21 cellular contexts compared by ENCODE assay signal in genomic region chr6:32222333-32223230, GRCh38. TPM values are rescaled to one million over a fixed set of nuclear protein-coding genes. Genes with fewer than 3 reads are reported as not detected.
DNase-seq lines count a peak whose midpoint lies in the region; ATAC-seq, FAIRE-seq and TF ChIP-seq lines count a peak whose summit lies in the region.
"Had no signal": no experiment of that assay in that cellular context is flagged by ENCODE, and none has a peak within 500 bp of the region (broad histone marks: within the 10 kb centered on the region; RNA-seq: fewer than 3 reads in every experiment).

No MANE protein-coding gene starts in this region.

- H3K9me3 ChIP-seq in right lobe of liver (no peaks in the 10 kb centered on the region), HepG2 (ENCODE audit: low read length) (no peaks in the 10 kb centered on the region), mammary epithelial cell (replicated peaks; ENCODE audit: insufficient read depth, low read length) (no peaks in the 10 kb centered on the region), lung (ENCODE audit: control insufficient read depth in 2 of 2, insufficient read depth in 1 of 2, low read length in 1 of 2) (no peaks in the 10 kb centered on the region), vagina (no peaks in the 10 kb centered on the region)

- ATAC-seq in right lobe of liver (no peak), HepG2 (no peak), lung (ENCODE audit: insufficient read depth, low FRiP score) (no peak)
- ATAC-seq in activated T-cell treated with anti-CD3 and anti-CD28 coated beads, Interleukin-2, amount 50 U/mL, for 72 hours (replicated peaks in 1 of 2), result no peak
- ATAC-seq: stimulated activated naive B cell treated with anti-CD40 and anti-IgM and Interleukin-4, amounts not matched to agents 10 μg/mL and 1 μg/mL and 100 μg/mL, for 72 hours had no signal

- H3K27me3 ChIP-seq in right lobe of liver (no peaks in the 10 kb centered on the region), HepG2 (ENCODE audit: control insufficient read depth in 1 of 2, insufficient read depth in 2 of 2, low read length in 2 of 2) (peaks cover 9 to 73% of the 10 kb centered on the region in 2 experiments; a peak in 4 of 5 replicates), mammary epithelial cell (ENCODE audit: insufficient read depth, low read length) (no peaks in the 10 kb centered on the region), lung (ENCODE audit: control insufficient read depth, insufficient read depth) (no peaks in the 10 kb centered on the region), vagina (no peaks in the 10 kb centered on the region)

- H3K36me3 ChIP-seq in right lobe of liver (no peaks in the 10 kb centered on the region), HepG2 (replicated peaks in 1 of 2; ENCODE audit: control insufficient read depth in 1 of 2, insufficient read depth in 2 of 2, low read length in 2 of 2) (no peaks in the 10 kb centered on the region), mammary epithelial cell (ENCODE audit: insufficient read depth, low read length) (no peaks in the 10 kb centered on the region), lung (ENCODE audit: control insufficient read depth in 2 of 2, insufficient read depth in 2 of 2, low read length in 2 of 2) (peaks cover 0 to 6% of the 10 kb centered on the region in 2 donors), vagina (no peaks in the 10 kb centered on the region)

- H3K4me1 ChIP-seq in right lobe of liver (no peaks in the 10 kb centered on the region), HepG2 (ENCODE audit: insufficient read depth, low read length) (no peaks in the 10 kb centered on the region), mammary epithelial cell (ENCODE audit: insufficient read depth, low read length) (peaks cover 14% of the 10 kb centered on the region), lung (ENCODE audit: control insufficient read depth in 2 of 2, insufficient read depth in 2 of 2, low read length in 2 of 2) (peaks cover 0 to 7% of the 10 kb centered on the region in 2 donors), vagina (no peaks in the 10 kb centered on the region)

- no TSS peak for BruUV-seq in HepG2 (replicated peaks; lab: Mats Ljungman, UMichigan)
- no TSS peak for BruUV-seq in mammary epithelial cell (replicated peaks; lab: Mats Ljungman, UMichigan)

- H4K20me1 ChIP-seq in HepG2 (ENCODE audit: insufficient read depth, low read length) (no peaks in the 10 kb centered on the region), mammary epithelial cell (ENCODE audit: insufficient read depth, low read length) (no peaks in the 10 kb centered on the region)

- in situ Hi-C loops in HepG2 (cut with HindIII; ENCODE audit: extremely low pct_ligation_motif_present, low pct_unique_long_range_greater_than_20kb), result no loop called here
- in situ Hi-C loops in mammary epithelial cell (cut with MboI; ENCODE audit: low sequenced_read_pairs in 2 of 2), result no loop called here

- H3K4me3 ChIP-seq in right lobe of liver, result peak overlapping the region in 2 of 3 donors; percentile 19 to 25
- H3K4me3 ChIP-seq in HepG2 (replicated peaks in 1 of 3; ENCODE audit: insufficient read depth in 1 of 3, low read depth in 2 of 3, low read length in 3 of 3), result no peak overlapping the region
- no peak overlapping the region for H3K4me3 ChIP-seq in mammary epithelial cell (replicated peaks in 1 of 3; ENCODE audit: insufficient read depth in 1 of 3, low read depth in 2 of 3, low read length in 3 of 3)
- peak overlapping the region; percentile 19 for H3K4me3 ChIP-seq in lung
- peak overlapping the region in 1 of 2 donors; percentile 16 for H3K4me3 ChIP-seq in vagina
- H3K4me3 ChIP-seq: smooth muscle cell had no signal

- H3K36me3 Mint-ChIP-seq in activated T-cell treated with anti-CD3 and anti-CD28 coated beads, Interleukin-2, amount 50 U/mL, for 72 hours (ENCODE audit: insufficient read depth in 2 of 2), result no peaks in the 10 kb centered on the region
- H3K36me3 Mint-ChIP-seq: stimulated activated naive B cell treated with anti-CD40 and anti-IgM and Interleukin-4, amounts not matched to agents 10 μg/mL and 1 μg/mL and 100 μg/mL, for 72 hours had no signal

- no peak for TF ChIP-seq EP300 in HepG2 (IDR thresholded peaks at IDR 0.05; ENCODE audit: low read depth in 2 of 2, low read length in 2 of 2)
- TF ChIP-seq EP300 in HepG2 (CRISPR knock-in tag; IDR thresholded peaks at IDR 0.05; ENCODE audit: borderline replicate concordance), result no peak

- dilution Hi-C loops in mammary epithelial cell (cut with HindIII; ENCODE audit: low sequenced_read_pairs), result no loop called here

- TF ChIP-seq CTCF in right lobe of liver (IDR thresholded peaks at IDR 0.05) (no peak), HepG2 (CRISPR knock-in tag; IDR thresholded peaks at IDR 0.05) (no peak), mammary epithelial cell (conservative IDR thresholded peaks at IDR 0.05 in 1 of 2, IDR thresholded peaks at IDR 0.05 in 1 of 2; ENCODE audit: extremely low read depth in 1 of 2, insufficient read depth in 1 of 2, low read depth in 1 of 2, low read length in 2 of 2) (no peak), lung (IDR thresholded peaks at IDR 0.05; ENCODE audit: control extremely low read depth, extremely low read depth) (no peak), vagina (IDR thresholded peaks at IDR 0.05) (no peak)

- CTCF ChIA-PET in HepG2 (lab: Yijun Ruan, JAX; ENCODE audit: low intra/inter-chr PET ratio, low total read pairs) (no interaction called here), mammary epithelial cell (lab: Charles Lee; ENCODE audit: low non-redundant PET) (no interaction called here)

- POLR2A ChIA-PET in HepG2 (lab: Yijun Ruan, JAX), result no interaction called here

- no peak for TF ChIP-seq RAD21 in HepG2 (CRISPR knock-in tag; IDR thresholded peaks at IDR 0.05)

- H3K9me3 Mint-ChIP-seq in activated T-cell treated with anti-CD3 and anti-CD28 coated beads, Interleukin-2, amount 50 U/mL, for 72 hours, result no peaks in the 10 kb centered on the region
- H3K9me3 Mint-ChIP-seq: HFFc6 had no signal

- FAIRE-seq in HepG2 (lab: Jason Lieb, UNC), result no peak
- FAIRE-seq: G401.6 had no signal

- no peak overlapping the region for H3K27ac ChIP-seq in right lobe of liver
- H3K27ac ChIP-seq in HepG2 (ENCODE audit: extremely low read length, insufficient read depth, low read length), result no peak overlapping the region
- H3K27ac ChIP-seq in mammary epithelial cell (ENCODE audit: insufficient read depth, low read depth, low read length), result no peak overlapping the region
- peak overlapping the region; percentile 4 to 18 for H3K27ac ChIP-seq in lung (ENCODE audit: low read depth in 1 of 2, low read length in 1 of 2)
- H3K27ac ChIP-seq in vagina, result peak overlapping the region; percentile 27

- intact Hi-C loops in right lobe of liver (cut with DNase I), result no loop called here
- intact Hi-C loops in HepG2 (cut with micrococcal nuclease; ENCODE audit: unreplicated experiment), result no loop called here
- intact Hi-C loops in mammary epithelial cell (cut with micrococcal nuclease), result no loop called here
- intact Hi-C loops in vagina (cut with DNase I), result no loop called here

- no peak overlapping the region for H3K4me3 Mint-ChIP-seq in activated T-cell treated with anti-CD3 and anti-CD28 coated beads, Interleukin-2, amount 50 U/mL, for 72 hours
- H3K4me3 Mint-ChIP-seq: activated naive CD8-positive, alpha-beta T cell; HFFc6 had no signal

- no peaks in the 10 kb centered on the region for H3K27me3 Mint-ChIP-seq in activated T-cell treated with anti-CD3 and anti-CD28 coated beads, Interleukin-2, amount 50 U/mL, for 72 hours (ENCODE audit: low read depth)

- peak in 1 of 3 donors; percentile 31 for DNase-seq in right lobe of liver
- no peak for DNase-seq in HepG2 (ENCODE audit: low spot score)
- DNase-seq in mammary epithelial cell, result peak; percentile 33
- DNase-seq in lung (ENCODE audit: low spot score), result no peak
- DNase-seq in vagina (ENCODE audit: extremely low spot score in 2 of 2), result no peak
- no peak for DNase-seq in HCEC 1CT
- no peak for DNase-seq in activated T-cell treated with anti-CD3 and anti-CD28 coated beads, Interleukin-2, amount 50 U/mL, for 72 hours
- DNase-seq in dedifferentiated amniotic fluid mesenchymal stem cell (ENCODE audit: extremely low spot score), result no peak
- DNase-seq: activated CD4-positive, alpha-beta T cell treated with anti-CD3 and anti-CD28 coated beads for 1 hour; activated CD8-positive, alpha-beta memory T cell treated with anti-CD3 and anti-CD28 coated beads, Interleukin-2, amount 50 U/mL, for 48 hours; foreskin melanocyte; HFFc6; KG1; midbrain; NCI-H345; nucleus accumbens; stimulated activated naive B cell treated with anti-CD40 and anti-IgM and Interleukin-4, amounts not matched to agents 10 μg/mL and 1 μg/mL and 100 μg/mL, for 72 hours; T-helper 9 cell had no signal

- no peak for TF ChIP-seq POLR2A in right lobe of liver (IDR thresholded peaks at IDR 0.05)
- TF ChIP-seq POLR2A in HepG2 (IDR thresholded peaks at IDR 0.05; ENCODE audit: insufficient read depth in 1 of 2, low read depth in 2 of 2, low read length in 2 of 2), result no peak
- no peak for TF ChIP-seq POLR2A in vagina (IDR thresholded peaks at IDR 0.05)

- H3K9ac ChIP-seq in HepG2 (ENCODE audit: insufficient read depth, low read depth, low read length), result no peak overlapping the region
- no peak overlapping the region for H3K9ac ChIP-seq in mammary epithelial cell (ENCODE audit: insufficient read depth, low read length)

- no peak overlapping the region for H3K27ac Mint-ChIP-seq in activated T-cell treated with anti-CD3 and anti-CD28 coated beads, Interleukin-2, amount 50 U/mL, for 72 hours
- H3K27ac Mint-ChIP-seq: activated naive CD8-positive, alpha-beta T cell; HFFc6 had no signal

- peaks cover 8% of the 10 kb centered on the region for H3K4me1 Mint-ChIP-seq in activated T-cell treated with anti-CD3 and anti-CD28 coated beads, Interleukin-2, amount 50 U/mL, for 72 hours (ENCODE audit: low read depth)

- H3K4me2 ChIP-seq in HepG2 (ENCODE audit: low read depth, low read length) (no peak overlapping the region), mammary epithelial cell (ENCODE audit: insufficient read depth, low read depth, low read length) (no peak overlapping the region)
- H3K4me2 ChIP-seq: smooth muscle cell had no signal

- H3K79me2 ChIP-seq in HepG2 (ENCODE audit: insufficient read depth, low read length) (no peaks in the 10 kb centered on the region), mammary epithelial cell (ENCODE audit: insufficient read depth, low read length) (no peaks in the 10 kb centered on the region)

- H2AFZ ChIP-seq in HepG2 (ENCODE audit: low read length), result no peak overlapping the region
- H2AFZ ChIP-seq in mammary epithelial cell (ENCODE audit: low read depth, low read length), result peak overlapping the region; percentile 73

- 80% methylated on average over 3 of the region's 8 CpGs for WGBS in right lobe of liver (ENCODE audit: insufficient coverage, low coverage, low lambda C conversion rate, missing lambda C conversion rate)
- 31% methylated on average over 8 of the region's 8 CpGs for WGBS in HepG2 (ENCODE audit: low lambda C conversion rate)
- 27% methylated on average over 5 of the region's 8 CpGs for WGBS in mammary epithelial cell (ENCODE audit: low coverage, missing lambda C conversion rate)
- WGBS in lung, 2 donors, result 70 to 90% methylated on average over 7 to 8 of the region's 8 CpGs

RNA-seq across cellular contexts. Expression of gene NOTCH4, which starts 1.3 kb away (rescaled TPM):
- 10 to 100 TPM in 2 of 6 experiments, 1 to 10 TPM in 4; 6.6 to 16.5 (median 8.9) TPM for total RNA-seq in right lobe of liver
- 0.51 and 0.66 TPM in 2 replicates for total RNA-seq in HepG2 (2016; rRNA removed; fragmentation: Illumina TruSeq; extraction: Trizol)
- 0.26 and 0.81 TPM in 2 replicates for total RNA-seq in HepG2 (2016; cell fraction: cytosol; rRNA removed; fragmentation: Illumina TruSeq; extraction: Trizol; ENCODE audit: low read depth)
- total RNA-seq in HepG2 (2016; cell fraction: insoluble cytoplasmic fraction; rRNA removed; fragmentation: Illumina TruSeq; extraction: Trizol), result 0.55 and 0.93 TPM in 2 replicates
- 0.71 and 0.93 TPM in 2 replicates for total RNA-seq in HepG2 (2016; cell fraction: membrane; rRNA removed; fragmentation: Illumina TruSeq; extraction: Trizol)
- 0.44 and 0.78 TPM in 2 replicates for total RNA-seq in HepG2 (2016; cell fraction: nucleus; rRNA removed; fragmentation: Illumina TruSeq; extraction: Trizol)
- polyA plus RNA-seq in HepG2 (2011; rRNA removed), result 0.83 and 1.2 TPM in 2 replicates
- 0.86 and 1.1 TPM in 2 replicates for polyA plus RNA-seq in HepG2 (2011; cell fraction: cytosol; rRNA removed)
- polyA plus RNA-seq in HepG2 (2011; cell fraction: nucleus; rRNA removed), result 0.84 and 1.4 TPM in 2 replicates
- polyA plus RNA-seq in HepG2 (2012), result 0.75 and 0.96 TPM in 2 replicates
- 0.28 and 0.36 TPM in 2 replicates for polyA plus RNA-seq in HepG2 (2016; cell fraction: cytosol; fragmentation: Illumina TruSeq; extraction: Trizol; ENCODE audit: low read depth)
- polyA plus RNA-seq in HepG2 (2016; cell fraction: insoluble cytoplasmic fraction; fragmentation: Illumina TruSeq; extraction: Trizol; ENCODE audit: low read depth), result 0.58 and 0.83 TPM in 2 replicates
- polyA plus RNA-seq in HepG2 (2016; cell fraction: membrane; fragmentation: Illumina TruSeq; extraction: Trizol; ENCODE audit: low read depth), result 0.45 and 0.56 TPM in 2 replicates
- polyA plus RNA-seq in HepG2 (2016; cell fraction: nucleus; fragmentation: Illumina TruSeq; extraction: Trizol; ENCODE audit: insufficient read depth, low read depth), result 0.87 and 1.6 TPM in 2 replicates
- polyA minus RNA-seq in HepG2 (2011; rRNA and poly(A)+ RNA removed; ENCODE audit: low replicate concordance), result 0.23 and 0.96 TPM in 2 replicates
- 0.70 TPM in 1 of 2 replicates, not detected in the other for polyA minus RNA-seq in HepG2 (2011; cell fraction: cytosol; rRNA and poly(A)+ RNA removed)
- 1.5 and 3.9 TPM in 2 replicates for polyA minus RNA-seq in HepG2 (2011; cell fraction: nucleus; rRNA and poly(A)+ RNA removed)
- 1 to 10 TPM in 1 of 2 donors, under 1 TPM in 1; 0.66 to 3.0 TPM for total RNA-seq in mammary epithelial cell
- 0.42 TPM for polyA plus RNA-seq in mammary epithelial cell
- polyA minus RNA-seq in mammary epithelial cell, result not detected
- 10 to 100 TPM; 43.0 to 43.3 TPM for total RNA-seq in lung
- 10 to 100 TPM; 38.8 to 54.6 TPM for polyA plus RNA-seq in lung
- 18.2 TPM for total RNA-seq in vagina
- under 1 TPM; 0.63 to 0.79 TPM for total RNA-seq in activated T-cell treated with anti-CD3 and anti-CD28 coated beads, Interleukin-2, amount 50 U/mL, for 72 hours

RNA-seq across cellular contexts. Expression of gene GPSM3, which starts 30.1 kb away (rescaled TPM):
- total RNA-seq in right lobe of liver (1 to 10 TPM; 3.7 to 9.2 (median 5.7) TPM), HepG2 (2016; rRNA removed; fragmentation: Illumina TruSeq; extraction: Trizol) (0.18 and 0.27 TPM in 2 replicates), mammary epithelial cell (1 to 10 TPM; 1.7 to 3.1 TPM), lung (10 to 100 TPM in 1 of 2 donors, 1 to 10 TPM in 1; 8.1 to 54.0 TPM), vagina (16.2 TPM)
- total RNA-seq in HepG2 (2016; cell fraction: cytosol; rRNA removed; fragmentation: Illumina TruSeq; extraction: Trizol; ENCODE audit: low read depth), result 0.44 and 0.81 TPM in 2 replicates
- 0.22 and 0.37 TPM in 2 replicates for total RNA-seq in HepG2 (2016; cell fraction: insoluble cytoplasmic fraction; rRNA removed; fragmentation: Illumina TruSeq; extraction: Trizol)
- total RNA-seq in HepG2 (2016; cell fraction: membrane; rRNA removed; fragmentation: Illumina TruSeq; extraction: Trizol), result 0.56 and 0.86 TPM in 2 replicates
- total RNA-seq in HepG2 (2016; cell fraction: nucleus; rRNA removed; fragmentation: Illumina TruSeq; extraction: Trizol), result 0.37 TPM in 1 of 2 replicates, not detected in the other
- polyA plus RNA-seq in HepG2 (2011; rRNA removed) (6.2 and 7.5 TPM in 2 replicates), mammary epithelial cell (3.9 TPM), lung (100 to 1,000 TPM in 1 of 2 donors, 10 to 100 TPM in 1; 40.7 to 145 TPM)
- 4.7 and 5.8 TPM in 2 replicates for polyA plus RNA-seq in HepG2 (2011; cell fraction: cytosol; rRNA removed)
- polyA plus RNA-seq in HepG2 (2011; cell fraction: nucleus; rRNA removed), result 5.9 and 6.0 TPM in 2 replicates
- 3.3 and 4.1 TPM in 2 replicates for polyA plus RNA-seq in HepG2 (2012)
- polyA plus RNA-seq in HepG2 (2016; cell fraction: cytosol; fragmentation: Illumina TruSeq; extraction: Trizol; ENCODE audit: low read depth), result 0.46 and 0.87 TPM in 2 replicates
- 0.22 and 0.38 TPM in 2 replicates for polyA plus RNA-seq in HepG2 (2016; cell fraction: insoluble cytoplasmic fraction; fragmentation: Illumina TruSeq; extraction: Trizol; ENCODE audit: low read depth)
- polyA plus RNA-seq in HepG2 (2016; cell fraction: membrane; fragmentation: Illumina TruSeq; extraction: Trizol; ENCODE audit: low read depth), result 0.89 and 1.0 TPM in 2 replicates
- polyA plus RNA-seq in HepG2 (2016; cell fraction: nucleus; fragmentation: Illumina TruSeq; extraction: Trizol; ENCODE audit: insufficient read depth, low read depth), result 0.45 and 0.55 TPM in 2 replicates
- 0.42 and 2.7 TPM in 2 replicates for polyA minus RNA-seq in HepG2 (2011; rRNA and poly(A)+ RNA removed; ENCODE audit: low replicate concordance)
- polyA minus RNA-seq in HepG2 (2011; cell fraction: cytosol; rRNA and poly(A)+ RNA removed), result 1.2 and 1.7 TPM in 2 replicates
- polyA minus RNA-seq in HepG2 (2011; cell fraction: nucleus; rRNA and poly(A)+ RNA removed), result 1.3 and 1.9 TPM in 2 replicates
- 1.3 TPM for polyA minus RNA-seq in mammary epithelial cell
- total RNA-seq in activated T-cell treated with anti-CD3 and anti-CD28 coated beads, Interleukin-2, amount 50 U/mL, for 72 hours, result 100 to 1,000 TPM; 192 to 213 TPM

RNA-seq across cellular contexts. Expression of gene PBX2, which starts 32.6 kb away (rescaled TPM):
- 10 to 100 TPM; 15.5 to 29.5 (median 24.3) TPM for total RNA-seq in right lobe of liver
- 42.3 and 45.2 TPM in 2 replicates for total RNA-seq in HepG2 (2016; rRNA removed; fragmentation: Illumina TruSeq; extraction: Trizol)
- 12.1 and 13.1 TPM in 2 replicates for total RNA-seq in HepG2 (2016; cell fraction: cytosol; rRNA removed; fragmentation: Illumina TruSeq; extraction: Trizol; ENCODE audit: low read depth)
- 42.9 and 44.9 TPM in 2 replicates for total RNA-seq in HepG2 (2016; cell fraction: insoluble cytoplasmic fraction; rRNA removed; fragmentation: Illumina TruSeq; extraction: Trizol)
- total RNA-seq in HepG2 (2016; cell fraction: membrane; rRNA removed; fragmentation: Illumina TruSeq; extraction: Trizol), result 41.6 and 42.9 TPM in 2 replicates
- 25.7 and 31.6 TPM in 2 replicates for total RNA-seq in HepG2 (2016; cell fraction: nucleus; rRNA removed; fragmentation: Illumina TruSeq; extraction: Trizol)
- 77.8 and 102 TPM in 2 replicates for polyA plus RNA-seq in HepG2 (2011; rRNA removed)
- 64.6 and 73.5 TPM in 2 replicates for polyA plus RNA-seq in HepG2 (2011; cell fraction: cytosol; rRNA removed)
- 182 TPM in 2 replicates for polyA plus RNA-seq in HepG2 (2011; cell fraction: nucleus; rRNA removed)
- polyA plus RNA-seq in HepG2 (2012), result 59.3 and 64.5 TPM in 2 replicates
- 13.4 and 14.0 TPM in 2 replicates for polyA plus RNA-seq in HepG2 (2016; cell fraction: cytosol; fragmentation: Illumina TruSeq; extraction: Trizol; ENCODE audit: low read depth)
- polyA plus RNA-seq in HepG2 (2016; cell fraction: insoluble cytoplasmic fraction; fragmentation: Illumina TruSeq; extraction: Trizol; ENCODE audit: low read depth), result 65.7 and 70.8 TPM in 2 replicates
- 43.5 and 44.8 TPM in 2 replicates for polyA plus RNA-seq in HepG2 (2016; cell fraction: membrane; fragmentation: Illumina TruSeq; extraction: Trizol; ENCODE audit: low read depth)
- polyA plus RNA-seq in HepG2 (2016; cell fraction: nucleus; fragmentation: Illumina TruSeq; extraction: Trizol; ENCODE audit: insufficient read depth, low read depth), result 91.8 and 101 TPM in 2 replicates
- polyA minus RNA-seq in HepG2 (2011; rRNA and poly(A)+ RNA removed; ENCODE audit: low replicate concordance), result 42.4 and 74.2 TPM in 2 replicates
- 34.8 and 36.8 TPM in 2 replicates for polyA minus RNA-seq in HepG2 (2011; cell fraction: cytosol; rRNA and poly(A)+ RNA removed)
- 46.7 and 47.1 TPM in 2 replicates for polyA minus RNA-seq in HepG2 (2011; cell fraction: nucleus; rRNA and poly(A)+ RNA removed)
- 10 to 100 TPM; 28.5 to 59.1 TPM for total RNA-seq in mammary epithelial cell
- 39.1 TPM for polyA plus RNA-seq in mammary epithelial cell
- polyA minus RNA-seq in mammary epithelial cell, result 30.7 TPM
- 100 to 1,000 TPM in 1 of 2 donors, 10 to 100 TPM in 1; 86.7 to 128 TPM for total RNA-seq in lung
- polyA plus RNA-seq in lung, result 10 to 100 TPM; 56.0 to 85.2 TPM
- total RNA-seq in vagina, result 49.4 TPM
- 100 to 1,000 TPM in 1 of 2 donors, 10 to 100 TPM in 1; 98.3 to 104 TPM for total RNA-seq in activated T-cell treated with anti-CD3 and anti-CD28 coated beads, Interleukin-2, amount 50 U/mL, for 72 hours

RNA-seq across cellular contexts. Expression of gene AGER, which starts 38.5 kb away (rescaled TPM):
- total RNA-seq in right lobe of liver, result 1 to 10 TPM in 4 of 6 experiments, under 1 TPM in 2; 0.81 to 3.4 (median 1.8) TPM
- total RNA-seq in HepG2 (2016; rRNA removed; fragmentation: Illumina TruSeq; extraction: Trizol), result 0.41 and 1.9 TPM in 2 replicates
- total RNA-seq in HepG2 (2016; cell fraction: cytosol; rRNA removed; fragmentation: Illumina TruSeq; extraction: Trizol; ENCODE audit: low read depth), result 2.6 and 2.7 TPM in 2 replicates
- total RNA-seq in HepG2 (2016; cell fraction: insoluble cytoplasmic fraction; rRNA removed; fragmentation: Illumina TruSeq; extraction: Trizol), result 0.62 and 1.6 TPM in 2 replicates
- total RNA-seq in HepG2 (2016; cell fraction: membrane; rRNA removed; fragmentation: Illumina TruSeq; extraction: Trizol), result 1.0 and 1.2 TPM in 2 replicates
- 2.8 and 4.0 TPM in 2 replicates for total RNA-seq in HepG2 (2016; cell fraction: nucleus; rRNA removed; fragmentation: Illumina TruSeq; extraction: Trizol)
- polyA plus RNA-seq in HepG2 (2011; rRNA removed), result 5.1 and 5.7 TPM in 2 replicates
- polyA plus RNA-seq in HepG2 (2011; cell fraction: cytosol; rRNA removed), result 0.83 and 1.4 TPM in 2 replicates
- 50.1 and 67.3 TPM in 2 replicates for polyA plus RNA-seq in HepG2 (2011; cell fraction: nucleus; rRNA removed)
- 8.4 and 12.5 TPM in 2 replicates for polyA plus RNA-seq in HepG2 (2012)
- polyA plus RNA-seq in HepG2 (2016; cell fraction: cytosol; fragmentation: Illumina TruSeq; extraction: Trizol; ENCODE audit: low read depth), result 1.2 and 1.8 TPM in 2 replicates
- polyA plus RNA-seq in HepG2 (2016; cell fraction: insoluble cytoplasmic fraction; fragmentation: Illumina TruSeq; extraction: Trizol; ENCODE audit: low read depth), result 0.76 and 1.1 TPM in 2 replicates
- 1.5 and 1.9 TPM in 2 replicates for polyA plus RNA-seq in HepG2 (2016; cell fraction: membrane; fragmentation: Illumina TruSeq; extraction: Trizol; ENCODE audit: low read depth)
- polyA plus RNA-seq in HepG2 (2016; cell fraction: nucleus; fragmentation: Illumina TruSeq; extraction: Trizol; ENCODE audit: insufficient read depth, low read depth), result 22.5 and 29.9 TPM in 2 replicates
- polyA minus RNA-seq in HepG2 (2011; rRNA and poly(A)+ RNA removed; ENCODE audit: low replicate concordance), result 1.0 and 1.1 TPM in 2 replicates
- not detected in 2 replicates for polyA minus RNA-seq in HepG2 (2011; cell fraction: cytosol; rRNA and poly(A)+ RNA removed)
- 5.3 and 9.2 TPM in 2 replicates for polyA minus RNA-seq in HepG2 (2011; cell fraction: nucleus; rRNA and poly(A)+ RNA removed)
- total RNA-seq in mammary epithelial cell, result 1 to 10 TPM in 1 of 2 donors, under 1 TPM in 1; 0.33 to 6.1 TPM
- 1.8 TPM for polyA plus RNA-seq in mammary epithelial cell
- polyA minus RNA-seq in mammary epithelial cell, result not detected
- 100 to 1,000 TPM; 178 to 342 TPM for total RNA-seq in lung
- 1,000 to 10,000 TPM in 1 of 2 donors, 100 to 1,000 TPM in 1; 352 to 1,487 TPM for polyA plus RNA-seq in lung
- 8.1 TPM for total RNA-seq in vagina
- total RNA-seq in activated T-cell treated with anti-CD3 and anti-CD28 coated beads, Interleukin-2, amount 50 U/mL, for 72 hours, result 10 to 100 TPM; 39.0 to 48.0 TPM

RNA-seq across cellular contexts. Expression of gene RNF5, which starts 44.4 kb away (rescaled TPM):
- total RNA-seq in right lobe of liver, result 10 to 100 TPM; 50.5 to 90.4 (median 60.9) TPM
- total RNA-seq in HepG2 (2016; rRNA removed; fragmentation: Illumina TruSeq; extraction: Trizol), result 98.0 and 107 TPM in 2 replicates
- total RNA-seq in HepG2 (2016; cell fraction: cytosol; rRNA removed; fragmentation: Illumina TruSeq; extraction: Trizol; ENCODE audit: low read depth), result 51.1 and 51.5 TPM in 2 replicates
- 100 and 113 TPM in 2 replicates for total RNA-seq in HepG2 (2016; cell fraction: insoluble cytoplasmic fraction; rRNA removed; fragmentation: Illumina TruSeq; extraction: Trizol)
- 81.3 and 84.1 TPM in 2 replicates for total RNA-seq in HepG2 (2016; cell fraction: membrane; rRNA removed; fragmentation: Illumina TruSeq; extraction: Trizol)
- total RNA-seq in HepG2 (2016; cell fraction: nucleus; rRNA removed; fragmentation: Illumina TruSeq; extraction: Trizol), result 38.9 and 40.1 TPM in 2 replicates
- 117 and 131 TPM in 2 replicates for polyA plus RNA-seq in HepG2 (2011; rRNA removed)
- polyA plus RNA-seq in HepG2 (2011; cell fraction: cytosol; rRNA removed), result 180 and 181 TPM in 2 replicates
- polyA plus RNA-seq in HepG2 (2011; cell fraction: nucleus; rRNA removed), result 49.7 and 51.1 TPM in 2 replicates
- polyA plus RNA-seq in HepG2 (2012), result 124 and 133 TPM in 2 replicates
- polyA plus RNA-seq in HepG2 (2016; cell fraction: cytosol; fragmentation: Illumina TruSeq; extraction: Trizol; ENCODE audit: low read depth), result 72.5 TPM in 2 replicates
- polyA plus RNA-seq in HepG2 (2016; cell fraction: insoluble cytoplasmic fraction; fragmentation: Illumina TruSeq; extraction: Trizol; ENCODE audit: low read depth), result 150 and 151 TPM in 2 replicates
- polyA plus RNA-seq in HepG2 (2016; cell fraction: membrane; fragmentation: Illumina TruSeq; extraction: Trizol; ENCODE audit: low read depth), result 109 and 112 TPM in 2 replicates
- 75.3 and 76.6 TPM in 2 replicates for polyA plus RNA-seq in HepG2 (2016; cell fraction: nucleus; fragmentation: Illumina TruSeq; extraction: Trizol; ENCODE audit: insufficient read depth, low read depth)
- polyA minus RNA-seq in HepG2 (2011; rRNA and poly(A)+ RNA removed; ENCODE audit: low replicate concordance), result 64.0 and 99.2 TPM in 2 replicates
- 36.3 and 44.2 TPM in 2 replicates for polyA minus RNA-seq in HepG2 (2011; cell fraction: cytosol; rRNA and poly(A)+ RNA removed)
- 16.9 and 18.9 TPM in 2 replicates for polyA minus RNA-seq in HepG2 (2011; cell fraction: nucleus; rRNA and poly(A)+ RNA removed)
- 10 to 100 TPM; 28.4 to 28.7 TPM for total RNA-seq in mammary epithelial cell
- 65.3 TPM for polyA plus RNA-seq in mammary epithelial cell
- 47.0 TPM for polyA minus RNA-seq in mammary epithelial cell
- 10 to 100 TPM; 45.2 to 66.7 TPM for total RNA-seq in lung
- polyA plus RNA-seq in lung, result 10 to 100 TPM; 56.3 to 94.4 TPM
- total RNA-seq in vagina, result 48.4 TPM
- 10 to 100 TPM; 45.0 to 49.2 TPM for total RNA-seq in activated T-cell treated with anti-CD3 and anti-CD28 coated beads, Interleukin-2, amount 50 U/mL, for 72 hours

Comparison
In these comparisons a context has a peak if more than half of its experiments do, and no peak if none do; other contexts are left out.
1. H3K4me3 ChIP-seq: peak in right lobe of liver (2 of 3) and lung (single experiment); none in HepG2 (0 of 3) and mammary epithelial cell (0 of 3).
2. H3K27ac ChIP-seq: peak in lung (2 of 2) and vagina (single experiment); none in right lobe of liver (0 of 3), HepG2 (single experiment) and mammary epithelial cell (single experiment).